Comparison of ENCODE assay signal across 9 cellular contexts in the genomic region with DNA sequence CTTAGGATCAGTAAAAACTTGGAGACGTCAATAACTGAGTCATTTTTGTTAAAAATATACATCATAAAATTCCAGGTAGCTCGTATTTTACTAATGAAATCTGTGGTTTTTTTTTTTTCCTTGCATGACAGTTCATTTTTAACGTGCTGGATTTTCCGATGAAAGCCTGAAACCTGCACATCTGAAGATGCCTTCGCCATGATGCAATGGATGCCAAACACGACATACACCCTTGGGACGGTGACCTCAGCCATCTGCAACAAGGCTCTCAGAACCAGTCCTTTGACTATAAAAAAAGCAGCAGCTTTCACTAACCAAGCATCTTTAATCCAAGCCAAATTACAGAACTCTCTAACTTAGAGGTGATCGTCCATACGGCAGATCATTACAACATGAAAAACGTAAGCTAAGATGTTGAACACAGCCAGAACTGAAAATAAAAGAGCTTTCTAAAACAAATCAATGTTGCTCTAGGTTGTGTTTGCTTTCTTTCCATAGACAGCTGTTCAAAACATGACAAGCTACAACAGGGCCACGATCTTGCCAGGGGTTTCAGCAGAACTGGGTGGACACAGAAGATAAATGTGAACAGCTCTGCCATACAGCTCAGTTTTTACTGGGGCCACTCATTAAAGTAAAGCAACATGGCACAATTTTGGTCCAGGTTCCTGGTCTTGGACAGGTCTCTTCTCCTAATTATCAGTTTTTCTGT. TPM values are rescaled to one million over a fixed set of nuclear protein-coding genes. Genes with fewer than 3 reads are reported as not detected.
DNase-seq lines count a peak whose midpoint lies in the region; ATAC-seq, FAIRE-seq and TF ChIP-seq lines count a peak whose summit lies in the region.
"Had no signal": no experiment of that assay in that cellular context is flagged by ENCODE, and none has a peak within 500 bp of the region (broad histone marks: within the 10 kb centered on the region; RNA-seq: fewer than 3 reads in every experiment).

No MANE protein-coding gene starts in this region.

- H3K27ac Mint-ChIP-seq in astrocyte (ENCODE audit: unreplicated experiment) (peak overlapping the region; percentile 34), osteocyte (ENCODE audit: unreplicated experiment) (peak overlapping the region; percentile 1)

- H3K4me1 ChIP-seq in astrocyte (ENCODE audit: insufficient read depth, low read length), result peaks cover 19% of the 10 kb centered on the region

- in situ Hi-C loops in KBM-7 (cut with MboI; ENCODE audit: low pct_unique_long_range_greater_than_20kb, low sequenced_read_pairs), result no loop called here

- no peak overlapping the region for H3K4me3 ChIP-seq in astrocyte (ENCODE audit: insufficient read depth, low read depth, low read length)

- FAIRE-seq in astrocyte (lab: Jason Lieb, UNC), result no peak

- TF ChIP-seq CTCF in astrocyte (IDR thresholded peaks at IDR 0.05; ENCODE audit: insufficient read depth, low read depth, low read length) (no peak), osteocyte (IDR thresholded peaks at IDR 0.05) (no peak)

- no peaks in the 10 kb centered on the region for H3K9me3 ChIP-seq in astrocyte (ENCODE audit: insufficient read depth, low read depth, low read length)

- peaks cover 2% of the 10 kb centered on the region for H3K36me3 Mint-ChIP-seq in astrocyte (ENCODE audit: low read depth, unreplicated experiment)
- peaks cover 11% of the 10 kb centered on the region for H3K36me3 Mint-ChIP-seq in osteocyte (ENCODE audit: unreplicated experiment)

- H3K4me1 Mint-ChIP-seq in astrocyte (ENCODE audit: low read depth, unreplicated experiment) (peaks cover 20% of the 10 kb centered on the region), osteocyte (ENCODE audit: unreplicated experiment) (peaks cover 22% of the 10 kb centered on the region)

- peak overlapping the region; percentile 67 for H3K4me2 ChIP-seq in astrocyte (ENCODE audit: low read length)

- H3K27me3 Mint-ChIP-seq in astrocyte (ENCODE audit: low read depth, unreplicated experiment) (no peaks in the 10 kb centered on the region), osteocyte (ENCODE audit: unreplicated experiment) (no peaks in the 10 kb centered on the region)

- peak; percentile 10 for ATAC-seq in HG03135 (IDR thresholded peaks at IDR 0.05; ENCODE audit: unreplicated experiment)

- peaks cover 5% of the 10 kb centered on the region for H3K36me3 ChIP-seq in astrocyte (ENCODE audit: insufficient read depth, low read length)

- H3K4me3 Mint-ChIP-seq in astrocyte (ENCODE audit: unreplicated experiment) (no peak overlapping the region), osteocyte (ENCODE audit: unreplicated experiment) (no peak overlapping the region)

- H3K9ac ChIP-seq in astrocyte (ENCODE audit: low read length), result peak overlapping the region; percentile 42

- H3K9me3 Mint-ChIP-seq in astrocyte (ENCODE audit: unreplicated experiment), result no peaks in the 10 kb centered on the region
- H3K9me3 Mint-ChIP-seq in osteocyte (ENCODE audit: unreplicated experiment), result no peaks in the 10 kb centered on the region

- peaks cover 85% of the 10 kb centered on the region for H4K20me1 ChIP-seq in astrocyte (ENCODE audit: insufficient read depth, low read length)

- H3K27ac ChIP-seq in astrocyte (ENCODE audit: low read depth, low read length), result no peak overlapping the region

- no peaks in the 10 kb centered on the region for H3K27me3 ChIP-seq in astrocyte (ENCODE audit: insufficient read depth, low read length)

- H2AFZ ChIP-seq in astrocyte (ENCODE audit: low read depth, low read length), result no peak overlapping the region

- peaks cover 78% of the 10 kb centered on the region for H3K79me2 ChIP-seq in astrocyte (ENCODE audit: insufficient read depth, low read length)

- DNase-seq in NCI-H2029 treated with DMSO at 0.1 percent for 48 hours (lab: John Stamatoyannopoulos, UW) (peak; percentile 69), NCI-H2029 (lab: John Stamatoyannopoulos, UW) (no peak), astrocyte (ENCODE audit: low read depth) (no peak), osteocyte (ENCODE audit: extremely low spot score, unreplicated experiment) (no peak), KBM-7 (no peak), dedifferentiated amniotic fluid mesenchymal stem cell (ENCODE audit: extremely low spot score) (no peak)
- DNase-seq in stimulated activated CD4-positive, alpha-beta T cell treated with anti-CD3 and anti-CD28 coated beads, Interleukin-4, amount 100 ng/mL, for 24 hours, result no peak

RNA-seq across cellular contexts. Expression of a gene that starts 7.8 kb away (rescaled TPM):
- total RNA-seq in astrocyte, result 38.2 and 45.4 TPM in 2 replicates
- 46.3 and 50.2 TPM in 2 replicates for total RNA-seq in osteocyte

RNA-seq across cellular contexts. Expression of a gene that starts 48.6 kb away (rescaled TPM):
- not detected in 2 replicates for total RNA-seq in astrocyte
- not detected in 2 replicates for total RNA-seq in osteocyte
- total RNA-seq: temporal lobe had no signal
